Comparison of ENCODE assay signal across 18 cellular contexts in the genomic region with DNA sequence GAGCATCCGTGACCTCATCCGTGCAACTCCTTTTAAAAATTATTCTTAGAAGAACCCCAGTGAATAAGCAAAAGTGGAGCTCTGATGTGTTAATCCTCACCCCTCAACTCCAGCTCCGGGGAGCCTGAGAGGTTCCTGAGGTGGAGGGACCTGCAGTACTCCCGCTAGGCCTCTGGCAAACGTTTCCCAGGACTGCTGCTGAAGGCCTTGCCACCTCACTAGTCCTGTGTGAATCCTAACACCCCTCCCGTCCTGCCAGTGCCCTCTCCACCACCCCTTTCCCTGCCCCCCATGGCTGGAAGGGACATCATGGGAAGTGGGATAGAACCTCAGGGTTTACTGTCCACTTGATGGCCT.
DNase-seq lines count a peak whose midpoint lies in the region; ATAC-seq and TF ChIP-seq lines count a peak whose summit lies in the region.
"Had no signal": no experiment of that assay in that cellular context is flagged by ENCODE, and none has a peak within 500 bp of the region (broad histone marks: within the 10 kb centered on the region; RNA-seq: fewer than 3 reads in every experiment).

No MANE protein-coding gene starts in this region.

- H4K20me1 ChIP-seq in MM.1S (ENCODE audit: insufficient read depth, low read length) (no peaks in the 10 kb centered on the region), osteoblast (ENCODE audit: insufficient read depth, low read length) (peaks cover 7% of the 10 kb centered on the region)

- no peak overlapping the region for H3K27ac ChIP-seq in CD4-positive, CD25-positive, alpha-beta regulatory T cell (ENCODE audit: insufficient read depth, low read length, poor library complexity, severe bottlenecking)
- peak overlapping the region; percentile 65; the same call in 1 of the 2 replicates for H3K27ac ChIP-seq in MM.1S (ENCODE audit: low read length)
- peak overlapping the region; percentile 23 for H3K27ac ChIP-seq in osteoblast (ENCODE audit: low read depth, low read length)
- H3K27ac ChIP-seq: epithelial cell of prostate, HL-60, parathyroid adenoma had no signal

- peaks cover 25% of the 10 kb centered on the region for H3K4me1 ChIP-seq in CD4-positive, CD25-positive, alpha-beta regulatory T cell (ENCODE audit: control insufficient read depth, insufficient read depth, low read length, poor library complexity, severe bottlenecking)
- H3K4me1 ChIP-seq in MM.1S (ENCODE audit: low read length): peaks cover 75% of the 10 kb centered on the region
- peaks cover 5% of the 10 kb centered on the region for H3K4me1 ChIP-seq in osteoblast (ENCODE audit: insufficient read depth, low read length)

- TF ChIP-seq CTCF in MM.1S (IDR thresholded peaks at IDR 0.05; ENCODE audit: low read length) (no peak), osteoblast (IDR thresholded peaks at IDR 0.05; ENCODE audit: extremely low read depth, low read depth, low read length) (no peak)

- H2AFZ ChIP-seq in MM.1S (ENCODE audit: low read length) (no peak overlapping the region), osteoblast (ENCODE audit: low read length) (no peak overlapping the region)
- H2AFZ ChIP-seq: parathyroid adenoma had no signal

- no peaks in the 10 kb centered on the region for H3K9me3 ChIP-seq in CD4-positive, CD25-positive, alpha-beta regulatory T cell (ENCODE audit: control insufficient read depth in 2 of 2, low read length in 2 of 2)
- no peaks in the 10 kb centered on the region for H3K9me3 ChIP-seq in MM.1S (replicated peaks; ENCODE audit: insufficient read depth, low read length)
- no peaks in the 10 kb centered on the region for H3K9me3 ChIP-seq in osteoblast (ENCODE audit: low read depth, low read length)
- H3K9me3 ChIP-seq: BE2C had no signal

- H3K36me3 Mint-ChIP-seq in CD4-positive, CD25-positive, alpha-beta regulatory T cell: peaks cover 8% of the 10 kb centered on the region
- peaks cover 36% of the 10 kb centered on the region for H3K36me3 Mint-ChIP-seq in dendritic cell treated with granulocyte-macrophage colony-stimulating factor and Interleukin-4, amounts not matched to agents 40 ng/mL and 50 ng/mL, for 4 days (ENCODE audit: low read depth)

- peaks cover 12% of the 10 kb centered on the region for H3K36me3 ChIP-seq in CD4-positive, CD25-positive, alpha-beta regulatory T cell (ENCODE audit: control insufficient read depth, insufficient read depth, low read length)
- H3K36me3 ChIP-seq in MM.1S (replicated peaks; ENCODE audit: insufficient read depth, low read length): peaks cover 6% of the 10 kb centered on the region; the same call in 1 of the 2 replicates
- H3K36me3 ChIP-seq in osteoblast (ENCODE audit: insufficient read depth, low read length): no peaks in the 10 kb centered on the region
- H3K36me3 ChIP-seq: BE2C had no signal

- H3F3A ChIP-seq in MM.1S (ENCODE audit: insufficient read depth, low read length): peaks cover 17% of the 10 kb centered on the region

- ATAC-seq in CD4-positive, CD25-positive, alpha-beta regulatory T cell (ENCODE audit: low read depth in 2 of 2): no peak
- ATAC-seq in HG02852 (IDR thresholded peaks at IDR 0.05; ENCODE audit: unreplicated experiment): no peak

- H3K9me2 ChIP-seq in MM.1S (replicated peaks; ENCODE audit: insufficient read depth, low read length): no peaks in the 10 kb centered on the region

- no peak for DNase-seq in CD4-positive, CD25-positive, alpha-beta regulatory T cell
- no peak for DNase-seq in MM.1S
- DNase-seq in osteoblast (ENCODE audit: insufficient read length, low spot score, missing footprints): peak; percentile 58
- DNase-seq in activated effector memory CD4-positive, alpha-beta T cell treated with anti-CD3 and anti-CD28 coated beads, Interleukin-2, amount 50 U/mL, for 16 hours: no peak
- DNase-seq in D341Med (ENCODE audit: low spot score): no peak
- DNase-seq: activated CD4-positive, CD25-positive, alpha-beta regulatory T cell treated with anti-CD3 and anti-CD28 coated beads, Interleukin-2, amount 50 U/mL, for 72 hours; activated T-cell treated with anti-CD3 and anti-CD28 coated beads, Interleukin-2, amount 50 U/mL, for 4 hours; BE2C; DMS79 treated with DMSO at 0.1 percent for 48 hours; glutamatergic neuron; NCI-H1436; NK-92 treated with Interleukin-12 subunit alpha and Interleukin-12 subunit beta, amount 100 ng/mL, for 24 hours; small intestine had no signal

- H3K27me3 Mint-ChIP-seq in CD4-positive, CD25-positive, alpha-beta regulatory T cell: no peaks in the 10 kb centered on the region
- H3K27me3 Mint-ChIP-seq in dendritic cell treated with granulocyte-macrophage colony-stimulating factor and Interleukin-4, amounts not matched to agents 40 ng/mL and 50 ng/mL, for 4 days: no peaks in the 10 kb centered on the region

- H3K4me3 ChIP-seq in CD4-positive, CD25-positive, alpha-beta regulatory T cell (ENCODE audit: low read depth, low read length): no peak overlapping the region
- no peak overlapping the region for H3K4me3 ChIP-seq in MM.1S (ENCODE audit: low read length)
- H3K4me3 ChIP-seq in osteoblast (ENCODE audit: insufficient read depth, low read length): no peak overlapping the region

- H3K4me2 ChIP-seq in MM.1S (ENCODE audit: low read depth, low read length): 0 out of 2 replicates have a peak overlapping the region, but pooled peaks have one; percentile 44
- H3K4me2 ChIP-seq in osteoblast (ENCODE audit: insufficient read depth, low read length): no peak overlapping the region

- no peaks in the 10 kb centered on the region for H3K9me3 Mint-ChIP-seq in CD4-positive, CD25-positive, alpha-beta regulatory T cell
- no peaks in the 10 kb centered on the region for H3K9me3 Mint-ChIP-seq in dendritic cell treated with granulocyte-macrophage colony-stimulating factor and Interleukin-4, amounts not matched to agents 40 ng/mL and 50 ng/mL, for 4 days
- H3K9me3 Mint-ChIP-seq: activated T-cell treated with anti-CD3 and anti-CD28 coated beads, Interleukin-2, amount 50 U/mL, for 4 hours had no signal

- intact Hi-C loops in dendritic cell treated with granulocyte-macrophage colony-stimulating factor and Interleukin-4, amounts not matched to agents 40 ng/mL and 50 ng/mL, for 4 days (cut with micrococcal nuclease): no loop called here

- H3K4me3 Mint-ChIP-seq in CD4-positive, CD25-positive, alpha-beta regulatory T cell: no peak overlapping the region
- no peak overlapping the region for H3K4me3 Mint-ChIP-seq in dendritic cell treated with granulocyte-macrophage colony-stimulating factor and Interleukin-4, amounts not matched to agents 40 ng/mL and 50 ng/mL, for 4 days
- H3K4me3 Mint-ChIP-seq: activated T-cell treated with anti-CD3 and anti-CD28 coated beads, Interleukin-2, amount 50 U/mL, for 4 hours had no signal

- H3K27ac Mint-ChIP-seq in CD4-positive, CD25-positive, alpha-beta regulatory T cell: peak overlapping the region in 2 of 3 donors; percentile 20 to 55
- peak overlapping the region; percentile 46 for H3K27ac Mint-ChIP-seq in dendritic cell treated with granulocyte-macrophage colony-stimulating factor and Interleukin-4, amounts not matched to agents 40 ng/mL and 50 ng/mL, for 4 days

- H3K79me2 ChIP-seq in MM.1S (ENCODE audit: low read length): peaks cover 100% of the 10 kb centered on the region
- H3K79me2 ChIP-seq in osteoblast (ENCODE audit: insufficient read depth, low read length): peaks cover 9% of the 10 kb centered on the region

- no peak overlapping the region for H3K9ac ChIP-seq in MM.1S (ENCODE audit: low read length)
- H3K9ac ChIP-seq: parathyroid adenoma had no signal

- no peaks in the 10 kb centered on the region for H3K27me3 ChIP-seq in CD4-positive, CD25-positive, alpha-beta regulatory T cell (ENCODE audit: control insufficient read depth, insufficient read depth, low read length)
- no peaks in the 10 kb centered on the region for H3K27me3 ChIP-seq in MM.1S (replicated peaks; ENCODE audit: insufficient read depth, low read length)
- no peaks in the 10 kb centered on the region for H3K27me3 ChIP-seq in osteoblast (ENCODE audit: insufficient read depth, low read length)
- H3K27me3 ChIP-seq: BE2C had no signal

- H3K4me1 Mint-ChIP-seq in CD4-positive, CD25-positive, alpha-beta regulatory T cell: peaks cover 24 to 71% (median 52%) of the 10 kb centered on the region in 4 donors
- H3K4me1 Mint-ChIP-seq in dendritic cell treated with granulocyte-macrophage colony-stimulating factor and Interleukin-4, amounts not matched to agents 40 ng/mL and 50 ng/mL, for 4 days (ENCODE audit: low read depth): peaks cover 63% of the 10 kb centered on the region
